17 cellular contexts compared by ENCODE assay signal in genomic region chr2:100844514-100844913, GRCh38.
"Had no signal": no experiment of that assay in that cellular context is flagged by ENCODE, and none has a peak within 500 bp of the region (broad histone marks: within the 10 kb centered on the region; RNA-seq: fewer than 3 reads in every experiment).

No MANE protein-coding gene starts in this region.

- H3K27ac ChIP-seq: colonic mucosa, neutrophil, spleen had no signal

- H3K4me1 Mint-ChIP-seq: stimulated activated naive B cell treated with anti-CD40 and anti-IgM and Interleukin-4, amounts not matched to agents 10 μg/mL and 1 μg/mL and 100 μg/mL, for 72 hours had no signal

- H3K27me3 ChIP-seq: colonic mucosa, heart right ventricle had no signal

- FAIRE-seq: frontal cortex, islet of Langerhans had no signal

- H3K9me3 ChIP-seq: colonic mucosa, heart right ventricle, neutrophil, spleen had no signal

- ATAC-seq: naive thymus-derived CD8-positive, alpha-beta T cell; sciatic nerve; stimulated activated naive B cell treated with anti-CD40 and anti-IgM and Interleukin-4, amounts not matched to agents 10 μg/mL and 1 μg/mL and 100 μg/mL, for 72 hours had no signal

- H3K27ac Mint-ChIP-seq: naive thymus-derived CD8-positive, alpha-beta T cell; stimulated activated naive B cell treated with anti-CD40 and anti-IgM and Interleukin-4, amounts not matched to agents 10 μg/mL and 1 μg/mL and 100 μg/mL, for 72 hours had no signal

- H3K4me1 ChIP-seq: colonic mucosa, spleen had no signal

- H3K4me3 ChIP-seq: colonic mucosa, heart right ventricle, spleen had no signal

- H3K4me3 Mint-ChIP-seq: naive thymus-derived CD8-positive, alpha-beta T cell; stimulated activated naive B cell treated with anti-CD40 and anti-IgM and Interleukin-4, amounts not matched to agents 10 μg/mL and 1 μg/mL and 100 μg/mL, for 72 hours had no signal

- DNase-seq: colonic mucosa; dermis blood vessel endothelial cell; heart right ventricle; kidney glomerular epithelial cell; mammary epithelial cell; naive thymus-derived CD8-positive, alpha-beta T cell; posterior cingulate gyrus; spleen; stimulated activated CD4-positive, alpha-beta T cell treated with anti-CD3 and anti-CD28 coated beads, Interleukin-15, amount 100 ng/mL, for 24 hours; stimulated activated CD4-positive, alpha-beta T cell treated with anti-CD3 and anti-CD28 coated beads, Interleukin-1b, Interleukin-23, amount 100 ng/mL, for 48 hours; stimulated activated CD4-positive, alpha-beta T cell treated with anti-CD3 and anti-CD28 coated beads, Interleukin-4, amount 100 ng/mL, for 24 hours; stimulated activated naive B cell treated with anti-CD40 and anti-IgM and Interleukin-4, amounts not matched to agents 10 μg/mL and 1 μg/mL and 100 μg/mL, for 72 hours; trophoblast cell had no signal

- H3K36me3 ChIP-seq: colonic mucosa, heart right ventricle, neutrophil, spleen had no signal

- H3K36me3 Mint-ChIP-seq: stimulated activated naive B cell treated with anti-CD40 and anti-IgM and Interleukin-4, amounts not matched to agents 10 μg/mL and 1 μg/mL and 100 μg/mL, for 72 hours had no signal
